Comparison of ENCODE assay signal across 26 cellular contexts in the genomic region with DNA sequence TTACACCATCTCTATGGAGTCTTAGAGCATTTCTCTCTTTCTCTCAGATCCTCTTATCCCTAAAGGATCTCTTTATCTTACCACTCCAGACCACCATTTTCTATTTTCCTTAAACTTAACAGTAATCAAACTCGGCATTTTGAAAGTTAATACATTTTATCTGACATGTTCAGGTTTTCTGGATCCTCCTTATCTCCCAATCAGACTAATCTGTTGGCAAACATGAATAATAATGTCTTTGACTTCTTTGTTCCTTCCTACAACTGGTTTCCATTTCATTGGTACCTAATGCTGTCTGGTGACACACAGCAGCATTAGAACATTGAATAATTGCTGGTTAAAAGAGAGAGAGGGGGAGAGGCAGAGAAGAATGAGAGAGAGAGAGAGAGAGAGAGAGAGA.
"Had no signal": no experiment of that assay in that cellular context is flagged by ENCODE, and none has a peak within 500 bp of the region (broad histone marks: within the 10 kb centered on the region; RNA-seq: fewer than 3 reads in every experiment).

No MANE protein-coding gene starts in this region.

- H3K4me3 ChIP-seq: K562 had no signal

- H3K27me3 ChIP-seq: brain microvascular endothelial cell had no signal

- FAIRE-seq: K562, RCC 7860 had no signal

- H3K36me3 ChIP-seq: brain microvascular endothelial cell had no signal

- DNase-seq: activated CD4-positive, alpha-beta memory T cell treated with anti-CD3 and anti-CD28 coated beads for 36 hours; activated CD4-positive, alpha-beta T cell treated with anti-CD3 and anti-CD28 coated beads for 4 hours; activated CD4-positive, alpha-beta T cell treated with anti-CD3 and anti-CD28 coated beads, Interleukin-2, amount 50 U/mL, for 1 hour; activated CD4-positive, CD25-positive, alpha-beta regulatory T cell treated with anti-CD3 and anti-CD28 coated beads, Interleukin-2, amount 50 U/mL, for 72 hours; activated CD8-positive, alpha-beta memory T cell treated with anti-CD3 and anti-CD28 coated beads, Interleukin-2, amount 50 U/mL, for 4 hours; activated effector memory CD4-positive, alpha-beta T cell treated with Interleukin-2 at 50 U/mL for 16 hours; activated naive CD4-positive, alpha-beta T cell treated with anti-CD3 and anti-CD28 coated beads, Interleukin-2, amount 10 ng/mL, durations not matched to agents 7 days and 5 days; activated T-cell treated with anti-CD3 and anti-CD28 coated beads for 4 hours; activated T-cell treated with anti-CD3 and anti-CD28 coated beads, Interleukin-2, amount 50 U/mL, for 48 hours; amniotic stem cell; aorta; brain microvascular endothelial cell; central memory CD4-positive, alpha-beta T cell; NCI-H1092 treated with DMSO at 0.1 percent for 48 hours; NCI-H1417; NCI-H1694; NCI-H1930; NCI-H2081 treated with DMSO at 0.1 percent for 48 hours; NCI-H226; NCI-H446 treated with DMSO at 0.1 percent for 48 hours; NCI-H524; PC-3; SIG-M5 had no signal

- H3K27ac ChIP-seq: brain microvascular endothelial cell, RWPE1 had no signal
